In the genomic region with DNA sequence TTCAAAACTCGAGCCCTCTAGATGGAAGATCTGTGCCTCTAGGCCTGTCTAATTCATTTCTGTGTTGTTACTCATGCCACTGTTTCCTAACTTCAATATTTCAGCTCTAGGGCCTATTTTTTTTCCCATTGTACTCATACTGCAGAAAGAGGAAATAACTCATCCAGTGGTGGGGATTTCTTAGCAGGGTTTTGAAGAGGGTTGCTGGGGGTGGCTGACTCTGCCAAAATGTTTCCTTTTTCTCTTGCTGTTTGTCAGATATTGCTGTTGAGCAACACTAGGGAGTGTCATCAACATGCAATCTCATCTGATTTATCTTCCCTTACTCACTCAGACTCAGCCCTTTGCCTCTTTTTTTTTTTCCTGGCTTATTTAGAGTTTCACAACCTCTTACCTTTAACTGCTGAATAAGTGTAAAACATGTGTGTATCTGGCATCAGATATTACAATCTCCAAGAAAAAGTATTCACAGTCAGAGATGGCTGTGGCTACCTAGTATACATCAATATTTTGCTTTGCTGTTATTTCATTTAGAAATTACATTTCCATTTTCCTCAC, we compare ENCODE assay signal across 8 cellular contexts.
DNase-seq lines count a peak whose midpoint lies in the region; ATAC-seq, FAIRE-seq and TF ChIP-seq lines count a peak whose summit lies in the region.

No MANE protein-coding gene starts in this region.

- DNase-seq in activated T-cell treated with anti-CD3 and anti-CD28 coated beads for 24 hours (ENCODE audit: low read depth): peak; percentile 58
- no peak for DNase-seq in activated T-cell treated with anti-CD3 and anti-CD28 coated beads, Interleukin-2, amount 50 U/mL, for 1 hour
- peak; percentile 91 for DNase-seq in SKM-1 treated with dmso at 0.1 percent for 144 hours (lab: John Stamatoyannopoulos, UW; ENCODE audit: unreplicated experiment)
- peak; percentile 100 for DNase-seq in bronchial epithelial cell (ENCODE audit: low read depth)
- DNase-seq in mesendoderm: no peak
- peak; percentile 49 for DNase-seq in stimulated activated naive CD8-positive, alpha-beta T cell treated with anti-CD3 and anti-CD28 coated beads, Interleukin-15, Interleukin-2, amounts not matched to agents 100 U/mL and 50 U/mL, for 24 hours
- no peak for DNase-seq in NCI-H1930 (lab: John Stamatoyannopoulos, UW)
- DNase-seq in GM19239 (ENCODE audit: insufficient read length, low spot score): no peak

- no peak overlapping the region for H2BK120ac ChIP-seq in mesendoderm (ENCODE audit: low read depth, low read length)

- peak overlapping the region; percentile 34 for H3K56ac ChIP-seq in mesendoderm (ENCODE audit: low read length)

- H2BK5ac ChIP-seq in mesendoderm (ENCODE audit: low read length): no peak overlapping the region

- TF ChIP-seq CTCF in bronchial epithelial cell (IDR thresholded peaks at IDR 0.05; ENCODE audit: insufficient read depth, low read length, severe bottlenecking): no peak

- H3K4me2 ChIP-seq in mesendoderm (ENCODE audit: low read length): no peak overlapping the region

- no peak overlapping the region for H4K5ac ChIP-seq in mesendoderm (ENCODE audit: low read length)

- H3K4ac ChIP-seq in mesendoderm (ENCODE audit: low read depth, low read length): no peak overlapping the region

- no peaks in the 10 kb centered on the region for H3K4me1 ChIP-seq in mesendoderm (ENCODE audit: control insufficient read depth, low read depth, low read length)

- ATAC-seq in stimulated activated naive CD8-positive, alpha-beta T cell treated with anti-CD3 and anti-CD28 coated beads, Interleukin-15, Interleukin-2, amounts not matched to agents 100 U/mL and 50 U/mL, for 24 hours: peak; percentile 93

- no peak overlapping the region for H4K8ac ChIP-seq in mesendoderm (ENCODE audit: low read depth, low read length)

- H2BK15ac ChIP-seq in mesendoderm (replicated peaks; ENCODE audit: low read depth): peak overlapping the region; percentile 36

- H3K23ac ChIP-seq in mesendoderm (ENCODE audit: low read length): no peak overlapping the region

- no peak overlapping the region for H3K27ac ChIP-seq in mesendoderm (ENCODE audit: low read depth, low read length)

- no peak overlapping the region for H3K4me3 ChIP-seq in bronchial epithelial cell (ENCODE audit: low read depth, low read length)
- no peak overlapping the region for H3K4me3 ChIP-seq in mesendoderm (ENCODE audit: low read length)

- H3K9ac ChIP-seq in mesendoderm (ENCODE audit: low read length): no peak overlapping the region

- WGBS in mesendoderm (ENCODE audit: extremely low coverage, insufficient coverage, low lambda C conversion rate): no CpG with 5 or more reads among the region's 1 CpG

- H3K18ac ChIP-seq in mesendoderm (ENCODE audit: low read length): peak overlapping the region; percentile 20

- H3K36me3 ChIP-seq in bronchial epithelial cell (ENCODE audit: control insufficient read depth, insufficient read depth, low read length): no peaks in the 10 kb centered on the region
- no peaks in the 10 kb centered on the region for H3K36me3 ChIP-seq in mesendoderm (ENCODE audit: control insufficient read depth, insufficient read depth, low read length)

- H2AK5ac ChIP-seq in mesendoderm (ENCODE audit: low read length): no peak overlapping the region

- H3K27me3 ChIP-seq in bronchial epithelial cell (ENCODE audit: control insufficient read depth, insufficient read depth, low read length) (no peaks in the 10 kb centered on the region), mesendoderm (ENCODE audit: insufficient read depth, low read length, poor library complexity) (no peaks in the 10 kb centered on the region)

- no peaks in the 10 kb centered on the region for H3K79me1 ChIP-seq in mesendoderm (ENCODE audit: low read length)

- peak; percentile 76 for FAIRE-seq in bronchial epithelial cell (lab: Jason Lieb, UNC)
- FAIRE-seq in GM19239 (lab: Jason Lieb, UNC): no peak

- no peaks in the 10 kb centered on the region for H3K79me2 ChIP-seq in mesendoderm (ENCODE audit: control insufficient read depth, insufficient read depth, low read length)

Comparison
In these comparisons a context has a peak if more than half of its experiments do, and no peak if none do; other contexts are left out.
1. DNase-seq: peak in activated T-cell treated with anti-CD3 and anti-CD28 coated beads for 24 hours (single experiment), SKM-1 treated with dmso at 0.1 percent for 144 hours (single experiment), bronchial epithelial cell (single experiment) and stimulated activated naive CD8-positive, alpha-beta T cell treated with anti-CD3 and anti-CD28 coated beads, Interleukin-15, Interleukin-2, amounts not matched to agents 100 U/mL and 50 U/mL, for 24 hours (single experiment); none in activated T-cell treated with anti-CD3 and anti-CD28 coated beads, Interleukin-2, amount 50 U/mL, for 1 hour (single experiment), mesendoderm (single experiment), NCI-H1930 (0 of 2) and GM19239 (single experiment).